In genomic region chr1:202160377-202160940, GRCh38 we compare ENCODE assay signal across 8 cellular contexts. TPM values are rescaled to one million over a fixed set of nuclear protein-coding genes. Genes with fewer than 3 reads are reported as not detected.
DNase-seq lines count a peak whose midpoint lies in the region; ATAC-seq, FAIRE-seq and TF ChIP-seq lines count a peak whose summit lies in the region.

TSS of gene PTPN7 (minus strand) at chr1:202160602. CDS start at chr1:202159402, 1,200 bp downstream.

- DNase-seq in GM13976 (ENCODE audit: low spot score) (peak; percentile 83), UCSD-AML1 (lab: John Stamatoyannopoulos, UW; ENCODE audit: unreplicated experiment) (peak; percentile 86), bronchial epithelial cell (ENCODE audit: low read depth) (peak; percentile 8), small intestine (no peak), NCI-H1930 (lab: John Stamatoyannopoulos, UW) (no peak), cerebellar cortex (ENCODE audit: low spot score) (no peak), anterior cingulate cortex (lab: John Stamatoyannopoulos, UW) (no peak)

- H3K4me3 ChIP-seq in bronchial epithelial cell (ENCODE audit: low read depth, low read length) (no peak within 1 kb of the TSS), small intestine (ENCODE audit: low read depth in 1 of 2, low read length in 2 of 2) (peak within 1 kb of the TSS; percentile 22 to 51)

- H3K36me3 ChIP-seq in bronchial epithelial cell (ENCODE audit: control insufficient read depth, insufficient read depth, low read length) (no peaks in the 10 kb centered on the region), small intestine (ENCODE audit: control insufficient read depth in 2 of 2, insufficient read depth in 2 of 2, low read length in 2 of 2) (no peaks in the 10 kb centered on the region)

- in situ Hi-C loops in GM13976 (cut with MboI; ENCODE audit: low sequenced_read_pairs, unreplicated experiment) = no loop called here

- FAIRE-seq in bronchial epithelial cell (lab: Jason Lieb, UNC) (no peak), small intestine (lab: Jason Lieb, UNC) (no peak)

- H3K9me3 ChIP-seq in small intestine (ENCODE audit: control insufficient read depth, low read depth) = no peaks in the 10 kb centered on the region

- peak within 1 kb of the TSS; percentile 73 to 94 for H3K27ac ChIP-seq in small intestine (ENCODE audit: low read depth in 1 of 2, low read length in 1 of 2)

- no peaks in the 10 kb centered on the region for H3K4me1 ChIP-seq in small intestine (ENCODE audit: control insufficient read depth in 2 of 2, insufficient read depth in 1 of 2, low read depth in 1 of 2, low read length in 1 of 2)

- peak; percentile 37 for ATAC-seq in HG03066 (IDR thresholded peaks at IDR 0.05; ENCODE audit: low read depth, unreplicated experiment)

- WGBS in small intestine, 3 donors = 54 to 62% (median 59%) methylated on average over 15 to 17 of the region's 17 CpGs

- peaks cover 1% of the 10 kb centered on the region for H3K27me3 ChIP-seq in bronchial epithelial cell (ENCODE audit: control insufficient read depth, insufficient read depth, low read length)
- no peaks in the 10 kb centered on the region for H3K27me3 ChIP-seq in small intestine (ENCODE audit: control insufficient read depth in 2 of 2, insufficient read depth in 2 of 2, low read length in 2 of 2)

- TF ChIP-seq CTCF in GM13976 (IDR thresholded peaks at IDR 0.05; ENCODE audit: borderline replicate concordance, control extremely low read depth, extremely low read depth, insufficient read depth, missing control alignments) (peak; percentile 74), bronchial epithelial cell (IDR thresholded peaks at IDR 0.05; ENCODE audit: insufficient read depth, low read length, severe bottlenecking) (peak; percentile 22)

RNA-seq across cellular contexts. Expression of gene PTPN7, which starts in this region (rescaled TPM):
- total RNA-seq in bronchial epithelial cell = under 0.01 TPM in 1 of 2 replicates, not detected in the other
- polyA plus RNA-seq in small intestine = 1 to 10 TPM; 1.9 to 8.9 (median 2.5) TPM

Comparison
In these comparisons a context has a peak if more than half of its experiments do, and no peak if none do; other contexts are left out.
1. Peak in DNase-seq in bronchial epithelial cell; RNA of the gene not detected or under 1 TPM.
2. DNase-seq: peak in GM13976 (single experiment) and UCSD-AML1 (single experiment); none in small intestine (single experiment), NCI-H1930 (0 of 2), cerebellar cortex (single experiment) and anterior cingulate cortex (0 of 58).